Comparison of ENCODE assay signal across 34 cellular contexts in the genomic region with DNA sequence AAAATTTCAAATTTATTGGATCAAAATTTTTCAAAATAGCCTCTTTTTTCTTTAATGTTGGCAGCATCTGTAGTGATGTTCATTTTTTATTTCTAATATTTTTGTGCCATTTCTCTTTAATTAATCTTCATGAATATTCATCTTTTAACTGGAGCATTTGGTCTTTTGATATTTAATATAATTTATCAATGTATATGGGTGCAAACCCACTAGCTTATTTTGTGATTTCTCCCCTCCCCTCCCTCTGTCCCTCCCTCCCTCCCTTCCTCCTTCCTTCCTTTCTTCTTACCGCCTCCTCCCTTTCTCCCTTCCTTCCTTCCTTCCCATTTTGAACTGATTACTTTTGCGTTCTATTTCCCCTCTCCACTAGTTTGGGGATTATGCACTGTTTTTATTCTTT. TPM values are rescaled to one million over a fixed set of nuclear protein-coding genes. Genes with fewer than 3 reads are reported as not detected.
"Had no signal": no experiment of that assay in that cellular context is flagged by ENCODE, and none has a peak within 500 bp of the region (broad histone marks: within the 10 kb centered on the region; RNA-seq: fewer than 3 reads in every experiment).

No MANE protein-coding gene starts in this region.

- H3K27ac ChIP-seq: ascending aorta, VCaP had no signal

- FAIRE-seq: TTC549 had no signal

- ATAC-seq: activated CD8-positive, alpha-beta memory T cell treated with anti-CD3 and anti-CD28 coated beads, Interleukin-2, amount 10 ng/mL, durations not matched to agents 7 days and 5 days; activated CD8-positive, alpha-beta T cell treated with anti-CD3 and anti-CD28 coated beads, Interleukin-2, amount 10 ng/mL, durations not matched to agents 7 days and 5 days; activated naive CD8-positive, alpha-beta T cell treated with anti-CD3 and anti-CD28 coated beads, Interleukin-2, amount 50 U/mL, for 24 hours had no signal

- H3K9me3 Mint-ChIP-seq: activated B cell treated with CpG ODN at 0.5 μM for 24 hours; activated CD4-positive, alpha-beta memory T cell treated with anti-CD3 and anti-CD28 coated beads, Interleukin-2, amount 10 ng/mL, durations not matched to agents 7 days and 5 days; activated CD4-positive, alpha-beta T cell treated with anti-CD3 and anti-CD28 coated beads, Interleukin-2, amount 10 ng/mL, durations not matched to agents 24 days and 14 days; activated naive CD4-positive, alpha-beta T cell treated with anti-CD3 and anti-CD28 coated beads, Interleukin-2, amount 10 ng/mL, durations not matched to agents 7 days and 5 days; activated naive CD4-positive, alpha-beta T cell treated with anti-CD3 and anti-CD28 coated beads, Interleukin-2, amount 50 U/mL, for 24 hours; activated naive CD8-positive, alpha-beta T cell treated with anti-CD3 and anti-CD28 coated beads, Interleukin-2, amount 10 ng/mL, durations not matched to agents 7 days and 5 days; activated naive CD8-positive, alpha-beta T cell treated with anti-CD3 and anti-CD28 coated beads, Interleukin-2, amount 50 U/mL, for 24 hours; activated T-cell treated with anti-CD3 and anti-CD28 coated beads, Interleukin-2, amount 50 U/mL, for 24 hours; activated T-helper 2 cell treated with anti-CD3 and anti-CD28 coated beads, Interferon-gamma antibody, Interleukin-2, Interleukin-4, amounts not matched to agents 10 μg/mL and 5 μg/mL and 100 μg/mL, durations not matched to agents 14 hours and 24 hours and 36 hours; T-helper 1 cell treated with Interleukin-12 subunit alpha and Interleukin-12 subunit beta and Interleukin-4 antibody, amounts not matched to agents 30 μg/mL and 1 μg/mL, for 36 hours; T-helper 2 cell treated with Interferon-gamma antibody and Interleukin-4, amounts not matched to agents 5 μg/mL and 100 μg/mL, for 36 hours had no signal

- H3K27me3 ChIP-seq: ascending aorta had no signal

- H3K27me3 Mint-ChIP-seq: activated B cell treated with CpG ODN at 0.5 μM for 24 hours; activated naive CD4-positive, alpha-beta T cell treated with anti-CD3 and anti-CD28 coated beads, Interleukin-2, amount 50 U/mL, for 24 hours; activated naive CD8-positive, alpha-beta T cell treated with anti-CD3 and anti-CD28 coated beads, Interleukin-2, amount 50 U/mL, for 24 hours; activated T-cell treated with anti-CD3 and anti-CD28 coated beads, Interleukin-2, amount 50 U/mL, for 24 hours had no signal

- DNase-seq: activated B cell treated with CpG ODN at 0.5 μM for 24 hours; activated CD4-positive, alpha-beta memory T cell treated with anti-CD3 and anti-CD28 coated beads, Interleukin-2, amount 10 ng/mL, durations not matched to agents 7 days and 5 days; activated CD4-positive, alpha-beta T cell treated with anti-CD3 and anti-CD28 coated beads for 4 hours; activated CD4-positive, alpha-beta T cell treated with anti-CD3 and anti-CD28 coated beads, Interleukin-2, amount 10 ng/mL, durations not matched to agents 24 days and 14 days; activated CD4-positive, alpha-beta T cell treated with anti-CD3 and anti-CD28 coated beads, Interleukin-2, amount 50 U/mL, for 1 hour; activated CD4-positive, alpha-beta T cell treated with anti-CD3 and anti-CD28 coated beads, Interleukin-2, amount 50 U/mL, for 4 hours; activated CD4-positive, CD25-positive, alpha-beta regulatory T cell treated with anti-CD3 and anti-CD28 coated beads, Interleukin-2, amount 50 U/mL, for 72 hours; activated CD8-positive, alpha-beta memory T cell treated with anti-CD3 and anti-CD28 coated beads for 24 hours; activated CD8-positive, alpha-beta memory T cell treated with anti-CD3 and anti-CD28 coated beads, Interleukin-2, amount 50 U/mL, for 48 hours; activated effector memory CD4-positive, alpha-beta T cell treated with Interleukin-2 at 50 U/mL for 16 hours; activated gamma-delta T cell; activated naive CD4-positive, alpha-beta T cell treated with anti-CD3 and anti-CD28 coated beads, Interleukin-2, amount 10 ng/mL, durations not matched to agents 7 days and 5 days; activated naive CD4-positive, alpha-beta T cell treated with Interleukin-2 at 50 U/mL for 16 hours; activated naive CD8-positive, alpha-beta T cell treated with anti-CD3 and anti-CD28 coated beads, Interleukin-2, amount 10 ng/mL, durations not matched to agents 7 days and 5 days; activated naive CD8-positive, alpha-beta T cell treated with anti-CD3 and anti-CD28 coated beads, Interleukin-2, amount 50 U/mL, for 24 hours; activated T-cell treated with anti-CD3 and anti-CD28 coated beads, Interleukin-2, amount 50 U/mL, for 24 hours; activated T-cell treated with anti-CD3 and anti-CD28 coated beads, Interleukin-2, amount 50 U/mL, for 48 hours; amygdala; anterior cingulate cortex; central memory CD4-positive, alpha-beta T cell; T-helper 1 cell; T-helper 2 cell; T-helper 9 cell had no signal

- H3K4me1 Mint-ChIP-seq: activated naive CD4-positive, alpha-beta T cell treated with anti-CD3 and anti-CD28 coated beads, Interleukin-2, amount 50 U/mL, for 24 hours; activated naive CD8-positive, alpha-beta T cell treated with anti-CD3 and anti-CD28 coated beads, Interleukin-2, amount 50 U/mL, for 24 hours had no signal

- H3K9me3 ChIP-seq: ascending aorta had no signal

- H3K36me3 Mint-ChIP-seq: activated CD8-positive, alpha-beta memory T cell treated with anti-CD3 and anti-CD28 coated beads, Interleukin-2, amount 10 ng/mL, durations not matched to agents 7 days and 5 days; activated naive CD4-positive, alpha-beta T cell treated with anti-CD3 and anti-CD28 coated beads, Interleukin-2, amount 10 ng/mL, durations not matched to agents 7 days and 5 days; activated naive CD4-positive, alpha-beta T cell treated with anti-CD3 and anti-CD28 coated beads, Interleukin-2, amount 50 U/mL, for 24 hours; activated naive CD8-positive, alpha-beta T cell treated with anti-CD3 and anti-CD28 coated beads, Interleukin-2, amount 10 ng/mL, durations not matched to agents 7 days and 5 days; brain had no signal

- H3K36me3 ChIP-seq: ascending aorta had no signal

- H3K27ac Mint-ChIP-seq: activated B cell treated with CpG ODN at 0.5 μM for 24 hours; activated CD4-positive, alpha-beta memory T cell treated with anti-CD3 and anti-CD28 coated beads, Interleukin-2, amount 10 ng/mL, durations not matched to agents 7 days and 5 days; activated CD4-positive, alpha-beta T cell treated with anti-CD3 and anti-CD28 coated beads, Interleukin-2, amount 10 ng/mL, durations not matched to agents 24 days and 14 days; activated CD8-positive, alpha-beta memory T cell treated with anti-CD3 and anti-CD28 coated beads, Interleukin-2, amount 10 ng/mL, durations not matched to agents 7 days and 5 days; activated CD8-positive, alpha-beta T cell treated with anti-CD3 and anti-CD28 coated beads, Interleukin-2, amount 10 ng/mL, durations not matched to agents 7 days and 5 days; activated naive CD4-positive, alpha-beta T cell treated with anti-CD3 and anti-CD28 coated beads, Interleukin-2, amount 10 ng/mL, durations not matched to agents 7 days and 5 days; activated naive CD4-positive, alpha-beta T cell treated with anti-CD3 and anti-CD28 coated beads, Interleukin-2, amount 50 U/mL, for 24 hours; activated naive CD8-positive, alpha-beta T cell; activated naive CD8-positive, alpha-beta T cell treated with anti-CD3 and anti-CD28 coated beads, Interleukin-2, amount 10 ng/mL, durations not matched to agents 7 days and 5 days; activated naive CD8-positive, alpha-beta T cell treated with anti-CD3 and anti-CD28 coated beads, Interleukin-2, amount 50 U/mL, for 24 hours; activated T-cell treated with anti-CD3 and anti-CD28 coated beads, Interleukin-2, amount 50 U/mL, for 24 hours; activated T-helper 2 cell treated with anti-CD3 and anti-CD28 coated beads, Interferon-gamma antibody, Interleukin-2, Interleukin-4, amounts not matched to agents 10 μg/mL and 5 μg/mL and 100 μg/mL, durations not matched to agents 14 hours and 24 hours and 36 hours; brain; T-helper 1 cell treated with Interleukin-12 subunit alpha and Interleukin-12 subunit beta and Interleukin-4 antibody, amounts not matched to agents 30 μg/mL and 1 μg/mL, for 36 hours; T-helper 2 cell treated with Interferon-gamma antibody and Interleukin-4, amounts not matched to agents 5 μg/mL and 100 μg/mL, for 36 hours had no signal

- H3K4me3 ChIP-seq: ascending aorta had no signal

- H3K4me3 Mint-ChIP-seq: activated B cell treated with CpG ODN at 0.5 μM for 24 hours; activated CD4-positive, alpha-beta memory T cell treated with anti-CD3 and anti-CD28 coated beads, Interleukin-2, amount 10 ng/mL, durations not matched to agents 7 days and 5 days; activated CD4-positive, alpha-beta T cell treated with anti-CD3 and anti-CD28 coated beads, Interleukin-2, amount 10 ng/mL, durations not matched to agents 24 days and 14 days; activated CD8-positive, alpha-beta memory T cell treated with anti-CD3 and anti-CD28 coated beads, Interleukin-2, amount 10 ng/mL, durations not matched to agents 7 days and 5 days; activated CD8-positive, alpha-beta T cell treated with anti-CD3 and anti-CD28 coated beads, Interleukin-2, amount 10 ng/mL, durations not matched to agents 7 days and 5 days; activated naive CD4-positive, alpha-beta T cell treated with anti-CD3 and anti-CD28 coated beads, Interleukin-2, amount 10 ng/mL, durations not matched to agents 7 days and 5 days; activated naive CD4-positive, alpha-beta T cell treated with anti-CD3 and anti-CD28 coated beads, Interleukin-2, amount 50 U/mL, for 24 hours; activated naive CD8-positive, alpha-beta T cell; activated naive CD8-positive, alpha-beta T cell treated with anti-CD3 and anti-CD28 coated beads, Interleukin-2, amount 10 ng/mL, durations not matched to agents 7 days and 5 days; activated naive CD8-positive, alpha-beta T cell treated with anti-CD3 and anti-CD28 coated beads, Interleukin-2, amount 50 U/mL, for 24 hours; activated T-cell treated with anti-CD3 and anti-CD28 coated beads, Interleukin-2, amount 50 U/mL, for 24 hours; brain; T-helper 1 cell treated with Interleukin-12 subunit alpha and Interleukin-12 subunit beta and Interleukin-4 antibody, amounts not matched to agents 30 μg/mL and 1 μg/mL, for 36 hours; T-helper 2 cell treated with Interferon-gamma antibody and Interleukin-4, amounts not matched to agents 5 μg/mL and 100 μg/mL, for 36 hours had no signal

RNA-seq across cellular contexts. Expression of a gene that starts 49.2 kb away (rescaled TPM):
- total RNA-seq: activated T-helper 2 cell treated with anti-CD3 and anti-CD28 coated beads, Interferon-gamma antibody, Interleukin-2, Interleukin-4, amounts not matched to agents 10 μg/mL and 5 μg/mL and 100 μg/mL, durations not matched to agents 14 hours and 24 hours and 36 hours had no signal
